ENCODE assay signal across 13 cellular contexts in genomic region chr4:99356149-99356548, GRCh38. TPM values are rescaled to one million over a fixed set of nuclear protein-coding genes. Genes with fewer than 3 reads are reported as not detected.
"Had no signal": no experiment of that assay in that cellular context is flagged by ENCODE, and none has a peak within 500 bp of the region (broad histone marks: within the 10 kb centered on the region; RNA-seq: fewer than 3 reads in every experiment).

No MANE protein-coding gene starts in this region.

RNA-seq across cellular contexts. Expression of gene ADH1C, which starts 3.6 kb away (rescaled TPM):
- total RNA-seq: activated CD4-positive, alpha-beta memory T cell treated with anti-CD3 and anti-CD28 coated beads for 36 hours; activated CD4-positive, alpha-beta T cell treated with anti-CD3 and anti-CD28 coated beads for 36 hours; activated CD4-positive, alpha-beta T cell treated with anti-CD3 and anti-CD28 coated beads, Interleukin-2, amount 10 ng/mL, durations not matched to agents 24 days and 14 days; activated naive CD4-positive, alpha-beta T cell treated with anti-CD3 and anti-CD28 coated beads for 36 hours; activated naive CD8-positive, alpha-beta T cell treated with anti-CD3 and anti-CD28 coated beads, Interleukin-2, amount 10 ng/mL, durations not matched to agents 7 days and 5 days; activated T-helper 1 cell treated with anti-CD3 and anti-CD28 coated beads, Interleukin-12 subunit alpha, Interleukin-12 subunit beta, Interleukin-2, Interleukin-4 antibody, amounts not matched to agents 30 ng/mL and 10 ng/mL and 1 ng/mL, durations not matched to agents 14 hours and 24 hours and 36 hours; activated T-helper 2 cell treated with anti-CD3 and anti-CD28 coated beads, Interferon-gamma antibody, Interleukin-2, Interleukin-4, amounts not matched to agents 10 μg/mL and 5 μg/mL and 100 μg/mL, durations not matched to agents 14 hours and 24 hours and 36 hours; cardiac muscle cell; dermis microvascular lymphatic vessel endothelial cell; endothelial cell of umbilical vein; fibroblast of villous mesenchyme; glomerular endothelial cell; T-helper 17 cell had no signal
- polyA plus RNA-seq: cardiac muscle cell, endothelial cell of umbilical vein had no signal

RNA-seq across cellular contexts. Expression of gene ADH1B, which starts 34.9 kb away (rescaled TPM):
- total RNA-seq: activated CD4-positive, alpha-beta memory T cell treated with anti-CD3 and anti-CD28 coated beads for 36 hours; activated CD4-positive, alpha-beta T cell treated with anti-CD3 and anti-CD28 coated beads for 36 hours; activated CD4-positive, alpha-beta T cell treated with anti-CD3 and anti-CD28 coated beads, Interleukin-2, amount 10 ng/mL, durations not matched to agents 24 days and 14 days; activated naive CD4-positive, alpha-beta T cell treated with anti-CD3 and anti-CD28 coated beads for 36 hours; activated naive CD8-positive, alpha-beta T cell treated with anti-CD3 and anti-CD28 coated beads, Interleukin-2, amount 10 ng/mL, durations not matched to agents 7 days and 5 days; activated T-helper 1 cell treated with anti-CD3 and anti-CD28 coated beads, Interleukin-12 subunit alpha, Interleukin-12 subunit beta, Interleukin-2, Interleukin-4 antibody, amounts not matched to agents 30 ng/mL and 10 ng/mL and 1 ng/mL, durations not matched to agents 14 hours and 24 hours and 36 hours; activated T-helper 2 cell treated with anti-CD3 and anti-CD28 coated beads, Interferon-gamma antibody, Interleukin-2, Interleukin-4, amounts not matched to agents 10 μg/mL and 5 μg/mL and 100 μg/mL, durations not matched to agents 14 hours and 24 hours and 36 hours; cardiac muscle cell; endothelial cell of umbilical vein; glomerular endothelial cell; T-helper 17 cell had no signal
- polyA plus RNA-seq: cardiac muscle cell, endothelial cell of umbilical vein had no signal
